In genomic region chr9:34590376-34591090, GRCh38 we compare ENCODE assay signal across 9 cellular contexts. TPM values are rescaled to one million over a fixed set of nuclear protein-coding genes. Genes with fewer than 3 reads are reported as not detected.
DNase-seq lines count a peak whose midpoint lies in the region; ATAC-seq, FAIRE-seq and TF ChIP-seq lines count a peak whose summit lies in the region.
"Had no signal": no experiment of that assay in that cellular context is flagged by ENCODE, and none has a peak within 500 bp of the region (broad histone marks: within the 10 kb centered on the region; RNA-seq: fewer than 3 reads in every experiment).

No MANE protein-coding gene starts in this region.

- peaks cover 78% of the 10 kb centered on the region for H3K27me3 Mint-ChIP-seq in activated CD4-positive, alpha-beta memory T cell treated with anti-CD3 and anti-CD28 coated beads, Interleukin-2, amount 10 ng/mL, durations not matched to agents 7 days and 5 days

- intact Hi-C loops in left ventricle myocardium superior (cut with micrococcal nuclease) (no loop called here), sciatic nerve (cut with DNase I) (loop anchor here (5.0 kb wide), 2 partner anchors 43 to 88 kb away; no protein-coding TSS in a partner anchor)

- CTCF ChIA-PET in activated CD4-positive, alpha-beta memory T cell treated with anti-CD3 and anti-CD28 coated beads, Interleukin-2, amount 10 ng/mL, durations not matched to agents 7 days and 5 days (lab: Charles Lee) = interaction anchor here (1.0 to 2.5 kb wide), 10 partner anchors 8 to 186 kb away, joined by 3 to 10 read pairs (median 6); partner anchors contain the start of gene DCTN3

- no peaks in the 10 kb centered on the region for H3K36me3 ChIP-seq in GM06990 (ENCODE audit: control insufficient read depth, insufficient read depth, low read length)

- no peaks in the 10 kb centered on the region for H3K36me3 Mint-ChIP-seq in activated CD4-positive, alpha-beta memory T cell treated with anti-CD3 and anti-CD28 coated beads, Interleukin-2, amount 10 ng/mL, durations not matched to agents 7 days and 5 days (ENCODE audit: low read depth)

- no peak for FAIRE-seq in HTR-8/SVneo (lab: Jason Lieb, UNC)

- no peak overlapping the region for H3K4me3 ChIP-seq in GM06990 (replicated peaks; ENCODE audit: low read depth, low read length)

- peak; percentile 16 for DNase-seq in GM06990 (ENCODE audit: extremely low read depth, insufficient read length)
- DNase-seq in activated CD4-positive, alpha-beta memory T cell treated with anti-CD3 and anti-CD28 coated beads, Interleukin-2, amount 10 ng/mL, durations not matched to agents 7 days and 5 days = no peak
- peak; percentile 58 for DNase-seq in left ventricle myocardium superior
- DNase-seq in sciatic nerve (ENCODE audit: low spot score) = no peak
- DNase-seq in HTR-8/SVneo (ENCODE audit: insufficient read length, low spot score) = no peak
- no peak for DNase-seq in EL
- DNase-seq: GM23248 had no signal

- no peaks in the 10 kb centered on the region for H3K9me3 Mint-ChIP-seq in activated CD4-positive, alpha-beta memory T cell treated with anti-CD3 and anti-CD28 coated beads, Interleukin-2, amount 10 ng/mL, durations not matched to agents 7 days and 5 days

- ATAC-seq in left ventricle myocardium superior (peak; percentile 12), sciatic nerve (peak; percentile 54), HG03469 (IDR thresholded peaks at IDR 0.05; ENCODE audit: unreplicated experiment) (no peak), HG03457 (IDR thresholded peaks at IDR 0.05; ENCODE audit: unreplicated experiment) (no peak)

- H3K4me3 Mint-ChIP-seq in activated CD4-positive, alpha-beta memory T cell treated with anti-CD3 and anti-CD28 coated beads, Interleukin-2, amount 10 ng/mL, durations not matched to agents 7 days and 5 days = peak overlapping the region; percentile 21

- H3K4me1 Mint-ChIP-seq in activated CD4-positive, alpha-beta memory T cell treated with anti-CD3 and anti-CD28 coated beads, Interleukin-2, amount 10 ng/mL, durations not matched to agents 7 days and 5 days = peaks cover 34% of the 10 kb centered on the region

- POLR2A ChIA-PET in activated CD4-positive, alpha-beta memory T cell treated with anti-CD3 and anti-CD28 coated beads, Interleukin-2, amount 10 ng/mL, durations not matched to agents 7 days and 5 days (lab: Charles Lee) = no interaction called here

- no peak for TF ChIP-seq CTCF in GM06990 (IDR thresholded peaks at IDR 0.05; ENCODE audit: insufficient read depth, low read length, poor library complexity, severe bottlenecking)

- peaks cover 13% of the 10 kb centered on the region for H3K27me3 ChIP-seq in GM06990 (replicated peaks; ENCODE audit: control insufficient read depth, insufficient read depth, low read length)

- no peak overlapping the region for H3K27ac Mint-ChIP-seq in activated CD4-positive, alpha-beta memory T cell treated with anti-CD3 and anti-CD28 coated beads, Interleukin-2, amount 10 ng/mL, durations not matched to agents 7 days and 5 days

RNA-seq across cellular contexts. Expression of gene CNTFR, which starts 1.0 kb away (rescaled TPM):
- total RNA-seq in activated CD4-positive, alpha-beta memory T cell treated with anti-CD3 and anti-CD28 coated beads, Interleukin-2, amount 10 ng/mL, durations not matched to agents 7 days and 5 days = not detected
- 3.3 TPM for total RNA-seq in left ventricle myocardium superior
- 23.2 TPM for total RNA-seq in sciatic nerve
- total RNA-seq: GM23248 had no signal

RNA-seq across cellular contexts. Expression of gene RPP25L, which starts 21.4 kb away (rescaled TPM):
- 10 to 100 TPM; 32.4 to 32.6 TPM for total RNA-seq in activated CD4-positive, alpha-beta memory T cell treated with anti-CD3 and anti-CD28 coated beads, Interleukin-2, amount 10 ng/mL, durations not matched to agents 7 days and 5 days
- total RNA-seq in left ventricle myocardium superior (40.8 TPM), sciatic nerve (17.0 TPM)

RNA-seq across cellular contexts. Expression of gene DCTN3, which starts 29.8 kb away (rescaled TPM):
- 100 to 1,000 TPM; 143 to 144 TPM for total RNA-seq in activated CD4-positive, alpha-beta memory T cell treated with anti-CD3 and anti-CD28 coated beads, Interleukin-2, amount 10 ng/mL, durations not matched to agents 7 days and 5 days
- total RNA-seq in left ventricle myocardium superior (139 TPM), sciatic nerve (67.6 TPM)

RNA-seq across cellular contexts. Expression of gene ARID3C, which starts 38.3 kb away (rescaled TPM):
- under 1 TPM; 0.15 to 0.18 TPM for total RNA-seq in activated CD4-positive, alpha-beta memory T cell treated with anti-CD3 and anti-CD28 coated beads, Interleukin-2, amount 10 ng/mL, durations not matched to agents 7 days and 5 days
- total RNA-seq in left ventricle myocardium superior (not detected), sciatic nerve (1.2 TPM)

RNA-seq across cellular contexts. Expression of gene SIGMAR1, which starts 47.1 kb away (rescaled TPM):
- 10 to 100 TPM; 53.3 to 55.5 TPM for total RNA-seq in activated CD4-positive, alpha-beta memory T cell treated with anti-CD3 and anti-CD28 coated beads, Interleukin-2, amount 10 ng/mL, durations not matched to agents 7 days and 5 days
- total RNA-seq in left ventricle myocardium superior (23.1 TPM), sciatic nerve (43.6 TPM)

Comparison
In these comparisons a context has a peak if more than half of its experiments do, and no peak if none do; other contexts are left out.
1. DNase-seq: peak in GM06990 (single experiment) and left ventricle myocardium superior (single experiment); none in activated CD4-positive, alpha-beta memory T cell treated with anti-CD3 and anti-CD28 coated beads, Interleukin-2, amount 10 ng/mL, durations not matched to agents 7 days and 5 days (single experiment), sciatic nerve (single experiment), HTR-8/SVneo (single experiment) and EL (single experiment).
2. ATAC-seq: peak in left ventricle myocardium superior (single experiment) and sciatic nerve (single experiment); none in HG03469 (single experiment) and HG03457 (single experiment).